Comparison of ENCODE assay signal across 8 cellular contexts in the genomic region with DNA sequence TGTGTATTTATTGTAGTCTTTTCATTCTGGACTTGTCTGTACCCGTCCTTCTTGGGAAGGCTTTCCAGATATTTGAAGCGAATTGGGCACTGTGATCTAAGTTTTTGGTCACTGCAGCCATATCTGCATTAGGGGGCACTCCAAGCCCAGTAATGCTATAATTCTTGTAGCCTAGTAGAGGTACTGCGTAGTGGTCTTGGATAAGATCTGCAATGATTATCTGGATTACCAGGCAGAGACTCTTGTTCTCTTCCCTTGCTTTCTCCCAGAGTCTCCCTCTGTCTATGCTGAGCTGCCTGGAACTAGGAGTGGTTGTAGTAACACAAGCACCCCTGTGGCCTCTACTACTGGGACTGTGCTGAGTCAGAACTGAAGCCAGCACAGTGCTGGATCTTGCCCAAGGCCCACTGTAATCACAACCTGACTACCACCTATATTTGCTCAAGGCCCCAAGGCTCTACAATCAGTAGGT. TPM values are rescaled to one million over a fixed set of nuclear protein-coding genes. Genes with fewer than 3 reads are reported as not detected.
DNase-seq lines count a peak whose midpoint lies in the region; ATAC-seq and TF ChIP-seq lines count a peak whose summit lies in the region.

No MANE protein-coding gene starts in this region.

- H3K36me3 Mint-ChIP-seq in progenitor cell of endocrine pancreas (ENCODE audit: insufficient read depth): no peaks in the 10 kb centered on the region

- DNase-seq in Daoy (ENCODE audit: low read depth): peak; percentile 68
- DNase-seq in WERI-Rb-1: peak; percentile 52
- DNase-seq in fibroblast of mammary gland (ENCODE audit: low read depth): peak; percentile 50
- no peak for DNase-seq in progenitor cell of endocrine pancreas (ENCODE audit: low spot score, unreplicated experiment)
- no peak for DNase-seq in GF-D8 (lab: John Stamatoyannopoulos, UW)
- DNase-seq in NCI-H2081 treated with DMSO at 0.1 percent for 48 hours (lab: John Stamatoyannopoulos, UW): no peak

- no peaks in the 10 kb centered on the region for H3K27me3 Mint-ChIP-seq in progenitor cell of endocrine pancreas

- peaks cover 8% of the 10 kb centered on the region for H3K9me3 Mint-ChIP-seq in progenitor cell of endocrine pancreas (ENCODE audit: low read depth)

- H3K4me1 Mint-ChIP-seq in progenitor cell of endocrine pancreas (ENCODE audit: low read depth): no peaks in the 10 kb centered on the region

- H3K4me3 Mint-ChIP-seq in progenitor cell of endocrine pancreas (ENCODE audit: low read depth): no peak overlapping the region

- no peaks in the 10 kb centered on the region for H3K9me3 ChIP-seq in WERI-Rb-1 (ENCODE audit: severe bottlenecking)

- H3K27ac ChIP-seq in WERI-Rb-1: no peak overlapping the region

- H3K4me3 ChIP-seq in WERI-Rb-1 (ENCODE audit: low read depth, low read length) (no peak overlapping the region), fibroblast of mammary gland (ENCODE audit: control insufficient read depth, low read depth, low read length) (no peak overlapping the region)

- peak; percentile 61; the same call in 1 of the 2 replicates for TF ChIP-seq CTCF in WERI-Rb-1 (IDR thresholded peaks at IDR 0.05; ENCODE audit: low read depth, low read length)
- TF ChIP-seq CTCF in fibroblast of mammary gland (conservative IDR thresholded peaks at IDR 0.05; ENCODE audit: control insufficient read depth, insufficient read depth, low read depth, low read length): peak; percentile 46
- peak; percentile 60 for TF ChIP-seq CTCF in progenitor cell of endocrine pancreas (IDR thresholded peaks at IDR 0.05; ENCODE audit: unreplicated experiment)

- peak; percentile 62 for ATAC-seq in HG02798 (IDR thresholded peaks at IDR 0.05; ENCODE audit: poor library complexity, unreplicated experiment)
- no peak for ATAC-seq in GM21737 (IDR thresholded peaks at IDR 0.05; ENCODE audit: unreplicated experiment)

- H3K27me3 ChIP-seq in WERI-Rb-1 (ENCODE audit: insufficient read depth, low read depth, severe bottlenecking): no peaks in the 10 kb centered on the region

- no peak overlapping the region for H3K27ac Mint-ChIP-seq in progenitor cell of endocrine pancreas

- H3K36me3 ChIP-seq in WERI-Rb-1: no peaks in the 10 kb centered on the region

RNA-seq across cellular contexts. Expression of gene SLC38A2, which starts 30.0 kb away (rescaled TPM):
- total RNA-seq in Daoy (2014; rRNA removed; shearing (Covaris generic)): 361 and 424 TPM in 2 replicates
- 216 and 224 TPM in 2 replicates for total RNA-seq in progenitor cell of endocrine pancreas

Comparison
In these comparisons a context has a peak if more than half of its experiments do, and no peak if none do; other contexts are left out.
1. DNase-seq: peak in Daoy (single experiment), WERI-Rb-1 (single experiment) and fibroblast of mammary gland (single experiment); none in progenitor cell of endocrine pancreas (single experiment), GF-D8 (single experiment) and NCI-H2081 treated with DMSO at 0.1 percent for 48 hours (single experiment).
2. Peak in every context shown above with its lines, with median percentiles within 50 percentile points of each other: CTCF ChIP-seq.